In genomic region chr6:108176281-108177089, GRCh38 we compare ENCODE assay signal across 11 cellular contexts. TPM values are rescaled to one million over a fixed set of nuclear protein-coding genes. Genes with fewer than 3 reads are reported as not detected.
DNase-seq lines count a peak whose midpoint lies in the region; ATAC-seq, FAIRE-seq and TF ChIP-seq lines count a peak whose summit lies in the region.
"Had no signal": no experiment of that assay in that cellular context is flagged by ENCODE, and none has a peak within 500 bp of the region (broad histone marks: within the 10 kb centered on the region; RNA-seq: fewer than 3 reads in every experiment).

No MANE protein-coding gene starts in this region.

- H3K27me3 ChIP-seq in SK-N-SH (ENCODE audit: insufficient read depth) (peaks cover 4% of the 10 kb centered on the region), skeletal muscle satellite cell (ENCODE audit: control insufficient read depth, insufficient read depth, low read length) (peaks cover 95% of the 10 kb centered on the region)

- 87% methylated on average over 43 of the region's 46 CpGs for WGBS in SK-N-SH (ENCODE audit: low lambda C conversion rate)

- H3K4me3 ChIP-seq in SK-N-SH (ENCODE audit: low read depth in 2 of 2, low read length in 1 of 2) (no peak overlapping the region), skeletal muscle satellite cell (ENCODE audit: low read length) (no peak overlapping the region)
- H3K4me3 ChIP-seq: A549, SK-N-MC, uterus had no signal

- CTCF ChIA-PET in SK-N-SH (lab: Yijun Ruan, JAX) = interaction anchor here (0.9 to 1.4 kb wide), 2 partner anchors 14 to 18 kb away, joined by 3 to 4 read pairs; no protein-coding TSS in a partner anchor

- H3K4me3 Mint-ChIP-seq in activated naive CD8-positive, alpha-beta T cell treated with anti-CD3 and anti-CD28 coated beads for 36 hours = peak overlapping the region; percentile 47

- H2AFZ ChIP-seq in SK-N-SH (ENCODE audit: low read depth) = no peak overlapping the region

- H3K27me3 Mint-ChIP-seq in activated naive CD8-positive, alpha-beta T cell treated with anti-CD3 and anti-CD28 coated beads for 36 hours = peaks cover 96% of the 10 kb centered on the region

- TF ChIP-seq CTCF in SK-N-SH (IDR thresholded peaks at IDR 0.05) (no peak), D721Med (IDR thresholded peaks at IDR 0.05; ENCODE audit: insufficient read depth, missing control alignments) (no peak)

- no peaks in the 10 kb centered on the region for H3K9me3 Mint-ChIP-seq in activated naive CD8-positive, alpha-beta T cell treated with anti-CD3 and anti-CD28 coated beads for 36 hours

- peak; percentile 9 for DNase-seq in SK-N-SH
- DNase-seq in activated naive CD8-positive, alpha-beta T cell treated with anti-CD3 and anti-CD28 coated beads for 36 hours = no peak
- no peak for DNase-seq in left colon
- no peak for DNase-seq in D721Med (ENCODE audit: insufficient read length, low spot score)
- no peak for DNase-seq in NCI-H2081 treated with DMSO at 0.1 percent for 48 hours (lab: John Stamatoyannopoulos, UW)
- DNase-seq: uterus had no signal

- no peak for TF ChIP-seq RAD21 in SK-N-SH (IDR thresholded peaks at IDR 0.05; ENCODE audit: low read length)

- no peak overlapping the region for H3K27ac ChIP-seq in SK-N-SH (ENCODE audit: low read depth in 2 of 2, low read length in 1 of 2)
- H3K27ac ChIP-seq: A549, SK-N-MC, uterus had no signal

- intact Hi-C loops in left colon (cut with DNase I, micrococcal nuclease) = no loop called here

- H3K79me2 ChIP-seq in SK-N-SH (ENCODE audit: insufficient read depth) = no peaks in the 10 kb centered on the region

- no peak overlapping the region for H3K9ac ChIP-seq in SK-N-SH
- H3K9ac ChIP-seq in skeletal muscle satellite cell (ENCODE audit: low read depth, low read length) = no peak overlapping the region

- H3K9me3 ChIP-seq in SK-N-SH = no peaks in the 10 kb centered on the region
- H3K9me3 ChIP-seq in skeletal muscle satellite cell (replicated peaks; ENCODE audit: low read length) = no peaks in the 10 kb centered on the region
- H3K9me3 ChIP-seq: A549, uterus had no signal

- H3K4me1 Mint-ChIP-seq in activated naive CD8-positive, alpha-beta T cell treated with anti-CD3 and anti-CD28 coated beads for 36 hours = peaks cover 8% of the 10 kb centered on the region

- H3K9me2 ChIP-seq in SK-N-SH = no peaks in the 10 kb centered on the region

- H3K36me3 Mint-ChIP-seq in activated naive CD8-positive, alpha-beta T cell treated with anti-CD3 and anti-CD28 coated beads for 36 hours = no peaks in the 10 kb centered on the region

- no peaks in the 10 kb centered on the region for H4K20me1 ChIP-seq in SK-N-SH (ENCODE audit: insufficient read depth)

- H3K27ac Mint-ChIP-seq in activated naive CD8-positive, alpha-beta T cell treated with anti-CD3 and anti-CD28 coated beads for 36 hours = no peak overlapping the region

- H3K4me2 ChIP-seq in SK-N-SH (no peak overlapping the region), skeletal muscle satellite cell (ENCODE audit: low read length) (peak overlapping the region; percentile 50)
- H3K4me2 ChIP-seq: A549 had no signal

- ATAC-seq in SK-N-SH treated with all-trans-retinoic acid at 6 μM for 48 hours = no peak
- peak; percentile 34 for ATAC-seq in left colon
- ATAC-seq in HG02870 (IDR thresholded peaks at IDR 0.05; ENCODE audit: unreplicated experiment) = no peak
- ATAC-seq: A549 had no signal

- FAIRE-seq in D721Med (lab: Jason Lieb, UNC) = no peak
- FAIRE-seq: A549 had no signal

- TF ChIP-seq EP300 in SK-N-SH (IDR thresholded peaks at IDR 0.05; ENCODE audit: borderline replicate concordance in 1 of 2, low read depth in 1 of 2, low read length in 1 of 2) = no peak

- H3K4me1 ChIP-seq in SK-N-SH (ENCODE audit: control insufficient read depth in 1 of 2, insufficient read depth in 2 of 2, low read depth in 1 of 2, low read length in 1 of 2) = no peaks in the 10 kb centered on the region
- no peaks in the 10 kb centered on the region for H3K4me1 ChIP-seq in skeletal muscle satellite cell (ENCODE audit: control insufficient read depth, insufficient read depth, low read length)
- H3K4me1 ChIP-seq: A549 had no signal

- POLR2A ChIA-PET in SK-N-SH (lab: Yijun Ruan, JAX) = no interaction called here

- H3F3A ChIP-seq in SK-N-SH (replicated peaks; ENCODE audit: insufficient read depth) = no peaks in the 10 kb centered on the region

- no peaks in the 10 kb centered on the region for H3K36me3 ChIP-seq in SK-N-SH (replicated peaks in 1 of 2; ENCODE audit: control insufficient read depth in 1 of 2, insufficient read depth in 2 of 2, low read length in 1 of 2)
- no peaks in the 10 kb centered on the region for H3K36me3 ChIP-seq in skeletal muscle satellite cell (ENCODE audit: insufficient read depth, low read length)
- H3K36me3 ChIP-seq: uterus had no signal

TF ChIP-seq in SK-N-SH, 30 proteins besides CTCF, POLR2A, EP300 and RAD21:
- no peak for TF ChIP-seq USF2 (IDR thresholded peaks at IDR 0.05; ENCODE audit: borderline replicate concordance, low read depth, low read length)
- no peak for TF ChIP-seq GATA2 (CRISPR knock-in tag; IDR thresholded peaks at IDR 0.05)
- TF ChIP-seq SIN3A (IDR thresholded peaks at IDR 0.05; ENCODE audit: borderline replicate concordance, low read depth, low read length) = no peak

TF ChIP-seq in SK-N-SH treated with all-trans-retinoic acid at 6 μM for 48 hours, 23 proteins besides CTCF, POLR2A, EP300 and RAD21:
- TF ChIP-seq POU6F1 (CRISPR knock-in tag; IDR thresholded peaks at IDR 0.05; ENCODE audit: borderline replicate concordance, low read depth) (no peak), OSR1 (CRISPR knock-in tag; IDR thresholded peaks at IDR 0.05) (no peak), TCF4 (CRISPR knock-in tag; IDR thresholded peaks at IDR 0.05; ENCODE audit: borderline replicate concordance) (no peak), ZFP30 (CRISPR knock-in tag; IDR thresholded peaks at IDR 0.05) (no peak)
TF ChIP-seq in SK-N-SH treated with all-trans-retinoic acid at 6 μM for 48 hours: peak in this region for 0.

RNA-seq across cellular contexts. Expression of gene NR2E1, which starts 10.7 kb away (rescaled TPM):
- polyA plus RNA-seq in SK-N-SH (2012; rRNA removed) = not detected in 2 replicates
- polyA plus RNA-seq in SK-N-SH (2012; cell fraction: cytosol; rRNA removed) = not detected in 2 replicates
- polyA plus RNA-seq in SK-N-SH (2012; cell fraction: nucleus; rRNA removed) = not detected in 2 replicates
- not detected for total RNA-seq in activated naive CD8-positive, alpha-beta T cell treated with anti-CD3 and anti-CD28 coated beads for 36 hours
- not detected for total RNA-seq in left colon
- not detected in 2 replicates for total RNA-seq in skeletal muscle satellite cell (2012; rRNA removed)
- total RNA-seq: uterus had no signal
